ENCODE assay signal across 4 cellular contexts in genomic region chrX:109671170-109671569, GRCh38. TPM values are rescaled to one million over a fixed set of nuclear protein-coding genes. Genes with fewer than 3 reads are reported as not detected.
"Had no signal": no experiment of that assay in that cellular context is flagged by ENCODE, and none has a peak within 500 bp of the region (broad histone marks: within the 10 kb centered on the region; RNA-seq: fewer than 3 reads in every experiment).

No MANE protein-coding gene starts in this region.

RNA-seq across cellular contexts. Expression of gene KCNE5, which starts 46.2 kb away (rescaled TPM):
- total RNA-seq: OCI-LY7, PC-3, Peyer's patch, SJSA1 had no signal
